ENCODE assay signal across 1 cellular context in genomic region chr3:137191133-137191923, GRCh38.
TF ChIP-seq lines count a peak whose summit lies in the region.

No MANE protein-coding gene starts in this region.

TF ChIP-seq in GM23338, 12 proteins besides CTCF, POLR2A, EP300 and RAD21 (continued from another document):
- TF ChIP-seq ZNF462 (CRISPR knock-in tag; IDR thresholded peaks at IDR 0.05), result no peak
- TF ChIP-seq REST (IDR thresholded peaks at IDR 0.05; ENCODE audit: unreplicated experiment), result no peak
- no peak for TF ChIP-seq EZH2 (IDR thresholded peaks at IDR 0.05; ENCODE audit: low read depth, unreplicated experiment)
- TF ChIP-seq EZH2phosphoT487 (IDR thresholded peaks at IDR 0.05; ENCODE audit: unreplicated experiment), result no peak
- no peak for TF ChIP-seq ZNF331 (CRISPR knock-in tag; IDR thresholded peaks at IDR 0.05; ENCODE audit: low read depth)
